ENCODE assay signal across 7 cellular contexts in genomic region chr12:8493084-8493483, GRCh38. TPM values are rescaled to one million over a fixed set of nuclear protein-coding genes. Genes with fewer than 3 reads are reported as not detected.
A peak's percentile ranks its signal among the peaks of the same experiment; 100 is the strongest.
DNase-seq lines count a peak whose midpoint lies in the region; ATAC-seq and TF ChIP-seq lines count a peak whose summit lies in the region.

No MANE protein-coding gene starts in this region.

- no peak for TF ChIP-seq CTCF in gastroesophageal sphincter (IDR thresholded peaks at IDR 0.05)
- TF ChIP-seq CTCF in osteoblast (IDR thresholded peaks at IDR 0.05; ENCODE audit: extremely low read depth, low read depth, low read length) = no peak

- 50 to 88% methylated on average over 1 of the region's 2 CpGs for WGBS in gastroesophageal sphincter (ENCODE audit: low coverage in 1 of 2), 2 donors

- no peak overlapping the region for H3K4me2 ChIP-seq in osteoblast (ENCODE audit: insufficient read depth, low read length)

- H4K20me1 ChIP-seq in osteoblast (ENCODE audit: insufficient read depth, low read length) = no peaks in the 10 kb centered on the region

- no peaks in the 10 kb centered on the region for H3K79me2 ChIP-seq in osteoblast (ENCODE audit: insufficient read depth, low read length)

- no peak overlapping the region for H3K27ac ChIP-seq in gastroesophageal sphincter
- H3K27ac ChIP-seq in osteoblast (ENCODE audit: low read depth, low read length) = no peak overlapping the region

- H3K4me3 ChIP-seq in gastroesophageal sphincter (no peak overlapping the region), osteoblast (ENCODE audit: insufficient read depth, low read length) (no peak overlapping the region)

- no peak for TF ChIP-seq EP300 in gastroesophageal sphincter (IDR thresholded peaks at IDR 0.05)

- no peak overlapping the region for H2AFZ ChIP-seq in osteoblast (ENCODE audit: low read length)

- H3K36me3 ChIP-seq in gastroesophageal sphincter = no peaks in the 10 kb centered on the region
- no peaks in the 10 kb centered on the region for H3K36me3 ChIP-seq in osteoblast (ENCODE audit: insufficient read depth, low read length)

- no peaks in the 10 kb centered on the region for H3K9me3 ChIP-seq in gastroesophageal sphincter
- H3K9me3 ChIP-seq in osteoblast (ENCODE audit: low read depth, low read length) = no peaks in the 10 kb centered on the region

- no peak for TF ChIP-seq POLR2A in gastroesophageal sphincter (IDR thresholded peaks at IDR 0.05)

- H3K27me3 ChIP-seq in gastroesophageal sphincter = no peaks in the 10 kb centered on the region
- H3K27me3 ChIP-seq in osteoblast (ENCODE audit: insufficient read depth, low read length) = no peaks in the 10 kb centered on the region

- H3K4me1 ChIP-seq in gastroesophageal sphincter = no peaks in the 10 kb centered on the region
- no peaks in the 10 kb centered on the region for H3K4me1 ChIP-seq in osteoblast (ENCODE audit: insufficient read depth, low read length)

- DNase-seq in NOMO-1 (lab: John Stamatoyannopoulos, UW; ENCODE audit: unreplicated experiment in 2 of 2) (peak; percentile 90 to 99), kidney tubule cell (ENCODE audit: low spot score) (no peak), osteoblast (ENCODE audit: insufficient read length, low spot score, missing footprints) (no peak)
- DNase-seq in effector CD4-positive, alpha-beta T cell = no peak

- ATAC-seq in GM18873 (IDR thresholded peaks at IDR 0.05; ENCODE audit: low FRiP score, unreplicated experiment) = peak; percentile 97
- ATAC-seq in HG02759 (IDR thresholded peaks at IDR 0.05; ENCODE audit: unreplicated experiment) = peak; percentile 99
- peak; percentile 43 for ATAC-seq in gastroesophageal sphincter

RNA-seq across cellular contexts. Expression of gene CLEC4D, which starts 20.2 kb away (rescaled TPM):
- total RNA-seq in gastroesophageal sphincter = 1 to 10 TPM in 2 of 4 donors, not detected in 2; 1.0 to 1.1 TPM
- total RNA-seq in osteoblast = not detected in 2 replicates

RNA-seq across cellular contexts. Expression of gene CLEC6A, which starts 37.3 kb away (rescaled TPM):
- total RNA-seq in gastroesophageal sphincter (not detected), osteoblast (not detected in 2 replicates)

RNA-seq across cellular contexts. Expression of gene CLEC4E, which starts 47.6 kb away (rescaled TPM):
- total RNA-seq in gastroesophageal sphincter (1 to 10 TPM in 3 of 4 donors, under 1 TPM in 1; 0.12 to 6.5 (median 1.5) TPM), osteoblast (not detected in 2 replicates)

Comparison
In these comparisons a context has a peak if more than half of its experiments do, and no peak if none do; other contexts are left out.
1. ATAC-seq: peak in every context shown above with its lines; median percentile 99 in HG02759; 97 in GM18873; 43 in gastroesophageal sphincter.
2. DNase-seq: peak in NOMO-1 (2 of 2); none in kidney tubule cell (single experiment), effector CD4-positive, alpha-beta T cell (single experiment) and osteoblast (single experiment).